In genomic region chr4:107900067-107900466, GRCh38 we compare ENCODE assay signal across 18 cellular contexts. TPM values are rescaled to one million over a fixed set of nuclear protein-coding genes. Genes with fewer than 3 reads are reported as not detected.
DNase-seq lines count a peak whose midpoint lies in the region; ATAC-seq and TF ChIP-seq lines count a peak whose summit lies in the region.
"Had no signal": no experiment of that assay in that cellular context is flagged by ENCODE, and none has a peak within 500 bp of the region (broad histone marks: within the 10 kb centered on the region; RNA-seq: fewer than 3 reads in every experiment).

No MANE protein-coding gene starts in this region.

- CTCF ChIA-PET in Calu3 (lab: Charles Lee) (no interaction called here), WTC11 (lab: Charles Lee) (no interaction called here)

- H3K4me1 ChIP-seq in hepatocyte (ENCODE audit: insufficient read depth) (peaks cover 7% of the 10 kb centered on the region), sigmoid colon (peaks cover 0 to 78% (median 59%) of the 10 kb centered on the region in 4 donors), mucosa of descending colon (ENCODE audit: low read depth) (no peaks in the 10 kb centered on the region), stomach (peaks cover 5 to 37% (median 20%) of the 10 kb centered on the region in 4 donors)
- H3K4me1 ChIP-seq: BLaER1 had no signal

- POLR2A ChIA-PET in WTC11 (lab: Charles Lee): no interaction called here

- intact Hi-C loops in Calu3 (cut with micrococcal nuclease; ENCODE audit: unreplicated experiment) (no loop called here), sigmoid colon (cut with DNase I) (loop anchor here (2.0 to 5.0 kb wide), 2 partner anchors 43 to 75 kb away; partner anchors contain the start of gene SGMS2), mucosa of descending colon (cut with DNase I, micrococcal nuclease) (no loop called here), stomach (cut with DNase I; ENCODE audit: low total_unique reads) (no loop called here)
- intact Hi-C loops in activated T-helper 1 cell treated with anti-CD3 and anti-CD28 coated beads, Interleukin-12 subunit alpha, Interleukin-12 subunit beta, Interleukin-2, Interleukin-4 antibody, amounts not matched to agents 30 ng/mL and 10 ng/mL and 1 ng/mL, durations not matched to agents 14 hours and 24 hours and 36 hours (cut with micrococcal nuclease): no loop called here

- H3K9me3 Mint-ChIP-seq in Calu3 (ENCODE audit: low read depth, unreplicated experiment): peaks cover 2% of the 10 kb centered on the region
- H3K9me3 Mint-ChIP-seq in WTC11: peaks cover 16% of the 10 kb centered on the region
- no peaks in the 10 kb centered on the region for H3K9me3 Mint-ChIP-seq in activated T-helper 1 cell treated with anti-CD3 and anti-CD28 coated beads, Interleukin-12 subunit alpha, Interleukin-12 subunit beta, Interleukin-2, Interleukin-4 antibody, amounts not matched to agents 30 ng/mL and 10 ng/mL and 1 ng/mL, durations not matched to agents 14 hours and 24 hours and 36 hours

- H3K4me3 Mint-ChIP-seq in Calu3 (ENCODE audit: low read depth, unreplicated experiment) (no peak overlapping the region), WTC11 (no peak overlapping the region)
- no peak overlapping the region for H3K4me3 Mint-ChIP-seq in activated T-helper 1 cell treated with anti-CD3 and anti-CD28 coated beads, Interleukin-12 subunit alpha, Interleukin-12 subunit beta, Interleukin-2, Interleukin-4 antibody, amounts not matched to agents 30 ng/mL and 10 ng/mL and 1 ng/mL, durations not matched to agents 14 hours and 24 hours and 36 hours
- H3K4me3 Mint-ChIP-seq: CD8-positive, alpha-beta T cell had no signal

- BruUV-seq in Calu3 (replicated peaks; lab: Mats Ljungman, UMichigan): no TSS peak

- DNase-seq in Calu3: no peak
- no peak for DNase-seq in WTC11 (ENCODE audit: low spot score)
- DNase-seq in hepatocyte (ENCODE audit: low spot score): no peak
- no peak for DNase-seq in sigmoid colon
- no peak for DNase-seq in mucosa of descending colon
- DNase-seq in activated T-helper 1 cell treated with anti-CD3 and anti-CD28 coated beads, Interleukin-12 subunit alpha, Interleukin-12 subunit beta, Interleukin-2, Interleukin-4 antibody, amounts not matched to agents 30 ng/mL and 10 ng/mL and 1 ng/mL, durations not matched to agents 14 hours and 24 hours and 36 hours (ENCODE audit: low spot score): no peak
- no peak for DNase-seq in stomach
- DNase-seq: CD8-positive, alpha-beta T cell; DMS79 treated with DMSO at 0.1 percent for 48 hours; GOT3; KBM-7; NCI-H1048; NCI-H146; NCI-H2107; NCI-H2227 treated with DMSO at 0.1 percent for 48 hours; NCI-H524 had no signal

- TF ChIP-seq EP300 in sigmoid colon (IDR thresholded peaks at IDR 0.05): no peak
- no peak for TF ChIP-seq EP300 in stomach (IDR thresholded peaks at IDR 0.05)

- TF ChIP-seq CTCF in Calu3 (IDR thresholded peaks at IDR 0.05; ENCODE audit: unreplicated experiment) (no peak), WTC11 (IDR thresholded peaks at IDR 0.05) (no peak), hepatocyte (IDR thresholded peaks at IDR 0.05; ENCODE audit: poor library complexity) (no peak), sigmoid colon (IDR thresholded peaks at IDR 0.05) (peak in 1 of 4 experiments; percentile 9), mucosa of descending colon (IDR thresholded peaks at IDR 0.05) (no peak), stomach (IDR thresholded peaks at IDR 0.05) (no peak)

- H3K27ac ChIP-seq in hepatocyte: peak overlapping the region; percentile 45
- peak overlapping the region; percentile 63 to 83 (median 74) for H3K27ac ChIP-seq in sigmoid colon
- peak overlapping the region in 1 of 5 donors; percentile 45 for H3K27ac ChIP-seq in stomach
- H3K27ac ChIP-seq: BLaER1 had no signal

- H3K27ac Mint-ChIP-seq in Calu3 (ENCODE audit: unreplicated experiment) (peak overlapping the region; percentile 66), WTC11 (no peak overlapping the region)
- H3K27ac Mint-ChIP-seq in activated T-helper 1 cell treated with anti-CD3 and anti-CD28 coated beads, Interleukin-12 subunit alpha, Interleukin-12 subunit beta, Interleukin-2, Interleukin-4 antibody, amounts not matched to agents 30 ng/mL and 10 ng/mL and 1 ng/mL, durations not matched to agents 14 hours and 24 hours and 36 hours: no peak overlapping the region
- H3K27ac Mint-ChIP-seq: CD8-positive, alpha-beta T cell had no signal

- H3K36me3 Mint-ChIP-seq in Calu3 (ENCODE audit: insufficient read depth, unreplicated experiment) (peaks cover 20% of the 10 kb centered on the region), WTC11 (peaks cover 8% of the 10 kb centered on the region)
- no peaks in the 10 kb centered on the region for H3K36me3 Mint-ChIP-seq in activated T-helper 1 cell treated with anti-CD3 and anti-CD28 coated beads, Interleukin-12 subunit alpha, Interleukin-12 subunit beta, Interleukin-2, Interleukin-4 antibody, amounts not matched to agents 30 ng/mL and 10 ng/mL and 1 ng/mL, durations not matched to agents 14 hours and 24 hours and 36 hours (ENCODE audit: low read depth)
- H3K36me3 Mint-ChIP-seq: CD8-positive, alpha-beta T cell had no signal

- WGBS in hepatocyte (ENCODE audit: low lambda C conversion rate, missing lambda C conversion rate): 91% methylated on average over 4 of the region's 4 CpGs
- 88 to 92% methylated on average over 4 of the region's 4 CpGs for WGBS in sigmoid colon, 2 donors
- WGBS in stomach, 5 donors: 66 to 77% (median 70%) methylated on average over 4 of the region's 4 CpGs

- ATAC-seq in WTC11 (peak; percentile 57), GM21529 (IDR thresholded peaks at IDR 0.05; ENCODE audit: unreplicated experiment) (no peak), mucosa of descending colon (no peak)
- ATAC-seq: CD8-positive, alpha-beta T cell had no signal

- TF ChIP-seq POLR2A in sigmoid colon (IDR thresholded peaks at IDR 0.05) (no peak), stomach (IDR thresholded peaks at IDR 0.05) (no peak)

- no peaks in the 10 kb centered on the region for H3K9me3 ChIP-seq in hepatocyte (ENCODE audit: low read depth)
- H3K9me3 ChIP-seq in sigmoid colon: no peaks in the 10 kb centered on the region
- no peaks in the 10 kb centered on the region for H3K9me3 ChIP-seq in mucosa of descending colon
- no peaks in the 10 kb centered on the region for H3K9me3 ChIP-seq in stomach
- H3K9me3 ChIP-seq: BLaER1 had no signal

- H3K79me2 ChIP-seq in hepatocyte: no peaks in the 10 kb centered on the region

- H3K36me3 ChIP-seq in hepatocyte (replicated peaks; ENCODE audit: insufficient read depth, low read depth): no peaks in the 10 kb centered on the region
- no peaks in the 10 kb centered on the region for H3K36me3 ChIP-seq in sigmoid colon
- H3K36me3 ChIP-seq in mucosa of descending colon (ENCODE audit: low read depth): no peaks in the 10 kb centered on the region
- H3K36me3 ChIP-seq in stomach: peaks cover 0 to 17% (median 6%) of the 10 kb centered on the region in 4 donors
- H3K36me3 ChIP-seq: BLaER1 had no signal

- no peak overlapping the region for H2AFZ ChIP-seq in hepatocyte

- no peak overlapping the region for H3K4me3 ChIP-seq in hepatocyte
- H3K4me3 ChIP-seq in sigmoid colon: no peak overlapping the region
- H3K4me3 ChIP-seq in mucosa of descending colon: no peak overlapping the region
- H3K4me3 ChIP-seq in stomach: no peak overlapping the region
- H3K4me3 ChIP-seq: BLaER1 had no signal

- no peaks in the 10 kb centered on the region for H4K20me1 ChIP-seq in hepatocyte (ENCODE audit: insufficient read depth, poor library complexity, severe bottlenecking)
- H4K20me1 ChIP-seq: BLaER1 had no signal

- H3K9me2 ChIP-seq in hepatocyte (replicated peaks; ENCODE audit: insufficient read depth): no peaks in the 10 kb centered on the region

- H3K27me3 Mint-ChIP-seq in Calu3 (ENCODE audit: unreplicated experiment) (no peaks in the 10 kb centered on the region), WTC11 (ENCODE audit: low read depth) (peaks cover 8% of the 10 kb centered on the region)
- H3K27me3 Mint-ChIP-seq in activated T-helper 1 cell treated with anti-CD3 and anti-CD28 coated beads, Interleukin-12 subunit alpha, Interleukin-12 subunit beta, Interleukin-2, Interleukin-4 antibody, amounts not matched to agents 30 ng/mL and 10 ng/mL and 1 ng/mL, durations not matched to agents 14 hours and 24 hours and 36 hours (ENCODE audit: insufficient read depth): peaks cover 3% of the 10 kb centered on the region

- H3K4me1 Mint-ChIP-seq in Calu3 (ENCODE audit: low read depth, unreplicated experiment): peaks cover 27% of the 10 kb centered on the region
- H3K4me1 Mint-ChIP-seq in WTC11: no peaks in the 10 kb centered on the region
- H3K4me1 Mint-ChIP-seq in activated T-helper 1 cell treated with anti-CD3 and anti-CD28 coated beads, Interleukin-12 subunit alpha, Interleukin-12 subunit beta, Interleukin-2, Interleukin-4 antibody, amounts not matched to agents 30 ng/mL and 10 ng/mL and 1 ng/mL, durations not matched to agents 14 hours and 24 hours and 36 hours (ENCODE audit: low read depth): peaks cover 7% of the 10 kb centered on the region

- H3K27me3 ChIP-seq in hepatocyte (no peaks in the 10 kb centered on the region), sigmoid colon (no peaks in the 10 kb centered on the region), stomach (no peaks in the 10 kb centered on the region)
- H3K27me3 ChIP-seq: BLaER1 had no signal

- no peak overlapping the region for H3K4me2 ChIP-seq in hepatocyte
- H3K4me2 ChIP-seq: BLaER1 had no signal

TF ChIP-seq in WTC11, 78 proteins besides CTCF, POLR2A, EP300 and RAD21 (continues in another document):
- TF ChIP-seq ZSCAN18 (CRISPR knock-in tag; IDR thresholded peaks at IDR 0.05) (no peak), RELA (CRISPR knock-in tag; IDR thresholded peaks at IDR 0.05; ENCODE audit: borderline replicate concordance) (no peak)

RNA-seq across cellular contexts. Expression of gene CYP2U1, which starts 31.3 kb away (rescaled TPM):
- total RNA-seq in Calu3 (2022) (3.1 and 4.5 TPM in 2 replicates), WTC11 (2021) (2.9 to 4.9 TPM (median 4.9 TPM) in 3 replicates), hepatocyte (9.7 and 11.3 TPM in 2 replicates), sigmoid colon (10 to 100 TPM; 11.9 to 16.1 (median 15.2) TPM), mucosa of descending colon (10 to 100 TPM in 1 of 3 donors, 1 to 10 TPM in 2; 3.4 to 10.5 (median 3.4) TPM), stomach (10 to 100 TPM in 1 of 5 donors, 1 to 10 TPM in 3, under 1 TPM in 1; 0.58 to 10.7 (median 6.4) TPM)
- polyA plus RNA-seq in hepatocyte (5.8 and 6.7 TPM in 2 replicates), sigmoid colon (1 to 10 TPM in 2 of 3 donors, under 1 TPM in 1; 0.69 to 3.0 (median 1.2) TPM), stomach (1 to 10 TPM; 1.1 to 2.6 (median 1.1) TPM)
- total RNA-seq in activated T-helper 1 cell treated with anti-CD3 and anti-CD28 coated beads, Interleukin-12 subunit alpha, Interleukin-12 subunit beta, Interleukin-2, Interleukin-4 antibody, amounts not matched to agents 30 ng/mL and 10 ng/mL and 1 ng/mL, durations not matched to agents 14 hours and 24 hours and 36 hours: 1.1 and 1.5 TPM in 2 replicates
